In genomic region chr4:26590639-26591038, GRCh38 we compare ENCODE assay signal across 21 cellular contexts. TPM values are rescaled to one million over a fixed set of nuclear protein-coding genes. Genes with fewer than 3 reads are reported as not detected.
A peak's percentile ranks its signal among the peaks of the same experiment; 100 is the strongest.
DNase-seq lines count a peak whose midpoint lies in the region; ATAC-seq and TF ChIP-seq lines count a peak whose summit lies in the region.
"Had no signal": no experiment of that assay in that cellular context is flagged by ENCODE, and none has a peak within 500 bp of the region (broad histone marks: within the 10 kb centered on the region; RNA-seq: fewer than 3 reads in every experiment).

No MANE protein-coding gene starts in this region.

- TF ChIP-seq POLR2A in gastroesophageal sphincter (IDR thresholded peaks at IDR 0.05) (no peak), heart left ventricle (IDR thresholded peaks at IDR 0.05) (no peak)

- peaks cover 37% of the 10 kb centered on the region for H3K4me1 Mint-ChIP-seq in chondrocyte (ENCODE audit: low read depth)

- peak overlapping the region; percentile 18 for H3K4me3 Mint-ChIP-seq in chondrocyte (ENCODE audit: unreplicated experiment)
- H3K4me3 Mint-ChIP-seq: activated naive CD4-positive, alpha-beta T cell treated with anti-CD3 and anti-CD28 coated beads, Interleukin-2, amount 50 U/mL, for 24 hours; dendritic cell treated with granulocyte-macrophage colony-stimulating factor and Interleukin-4, amounts not matched to agents 40 ng/mL and 50 ng/mL, for 4 days; stimulated activated naive B cell treated with anti-CD40 and anti-IgM and Interleukin-4, amounts not matched to agents 10 μg/mL and 1 μg/mL and 100 μg/mL, for 72 hours had no signal

- no peak overlapping the region for H2BK120ac ChIP-seq in mesendoderm (ENCODE audit: low read depth, low read length)

- H4K5ac ChIP-seq in mesendoderm (ENCODE audit: low read length): no peak overlapping the region

- intact Hi-C loops in heart left ventricle (cut with DNase I): no loop called here

- H3K27me3 Mint-ChIP-seq in chondrocyte (ENCODE audit: low read depth): no peaks in the 10 kb centered on the region
- H3K27me3 Mint-ChIP-seq: activated naive CD4-positive, alpha-beta T cell treated with anti-CD3 and anti-CD28 coated beads, Interleukin-2, amount 50 U/mL, for 24 hours; CD4-positive, CD25-positive, alpha-beta regulatory T cell; dendritic cell treated with granulocyte-macrophage colony-stimulating factor and Interleukin-4, amounts not matched to agents 40 ng/mL and 50 ng/mL, for 4 days; stimulated activated naive B cell treated with anti-CD40 and anti-IgM and Interleukin-4, amounts not matched to agents 10 μg/mL and 1 μg/mL and 100 μg/mL, for 72 hours had no signal

- no peak overlapping the region for H3K4me3 ChIP-seq in mesendoderm (ENCODE audit: low read length)
- no peak overlapping the region for H3K4me3 ChIP-seq in gastroesophageal sphincter
- H3K4me3 ChIP-seq in heart left ventricle: no peak overlapping the region
- H3K4me3 ChIP-seq: gastrocnemius medialis, Peyer's patch, thoracic aorta had no signal

- H3K27ac ChIP-seq in mesendoderm (ENCODE audit: low read depth, low read length) (no peak overlapping the region), gastroesophageal sphincter (no peak overlapping the region), heart left ventricle (no peak overlapping the region)
- H3K27ac ChIP-seq: gastrocnemius medialis, neutrophil, Peyer's patch, thoracic aorta had no signal

- H3K4me1 ChIP-seq in mesendoderm (ENCODE audit: control insufficient read depth, low read depth, low read length) (no peaks in the 10 kb centered on the region), gastroesophageal sphincter (peaks cover 0 to under 1% (median 0%) of the 10 kb centered on the region in 3 donors), heart left ventricle (peaks cover 0 to under 1% (median 0%) of the 10 kb centered on the region in 12 donors)
- H3K4me1 ChIP-seq: gastrocnemius medialis, Peyer's patch had no signal

- H3K18ac ChIP-seq in mesendoderm (ENCODE audit: low read length): no peak overlapping the region

- TF ChIP-seq EP300 in gastroesophageal sphincter (IDR thresholded peaks at IDR 0.05): no peak

- peak overlapping the region; percentile 90 for H3K27ac Mint-ChIP-seq in chondrocyte (ENCODE audit: unreplicated experiment)
- H3K27ac Mint-ChIP-seq: activated naive CD4-positive, alpha-beta T cell treated with anti-CD3 and anti-CD28 coated beads, Interleukin-2, amount 50 U/mL, for 24 hours; CD4-positive, CD25-positive, alpha-beta regulatory T cell; dendritic cell treated with granulocyte-macrophage colony-stimulating factor and Interleukin-4, amounts not matched to agents 40 ng/mL and 50 ng/mL, for 4 days had no signal

- H3K9me3 ChIP-seq in gastroesophageal sphincter: no peaks in the 10 kb centered on the region
- H3K9me3 ChIP-seq in heart left ventricle: peaks cover 0 to 10% (median 0%) of the 10 kb centered on the region in 12 donors
- H3K9me3 ChIP-seq: gastrocnemius medialis, neutrophil, Peyer's patch, SK-N-SH, thoracic aorta had no signal

- H3K9ac ChIP-seq in mesendoderm (ENCODE audit: low read length): no peak overlapping the region
- H3K9ac ChIP-seq: SK-N-SH had no signal

- H3K9me3 Mint-ChIP-seq in chondrocyte (ENCODE audit: low read depth): peaks cover 9% of the 10 kb centered on the region
- H3K9me3 Mint-ChIP-seq: dendritic cell treated with granulocyte-macrophage colony-stimulating factor and Interleukin-4, amounts not matched to agents 40 ng/mL and 50 ng/mL, for 4 days had no signal

- H3K27me3 ChIP-seq in mesendoderm (ENCODE audit: insufficient read depth, low read length, poor library complexity) (no peaks in the 10 kb centered on the region), gastroesophageal sphincter (no peaks in the 10 kb centered on the region), heart left ventricle (no peaks in the 10 kb centered on the region)
- H3K27me3 ChIP-seq: gastrocnemius medialis, neutrophil, Peyer's patch had no signal

- H3K36me3 Mint-ChIP-seq in chondrocyte (ENCODE audit: low read depth): peaks cover 5% of the 10 kb centered on the region

- H3K79me2 ChIP-seq in mesendoderm (ENCODE audit: control insufficient read depth, insufficient read depth, low read length): no peaks in the 10 kb centered on the region

- no peak for ATAC-seq in gastroesophageal sphincter
- no peak for ATAC-seq in GM21717 (IDR thresholded peaks at IDR 0.05; ENCODE audit: unreplicated experiment)
- no peak for ATAC-seq in heart left ventricle
- ATAC-seq: activated CD4-positive, CD25-positive, alpha-beta regulatory T cell treated with anti-CD3 and anti-CD28 coated beads, Interleukin-2, amount 50 U/mL, for 24 hours; gastrocnemius medialis; right cardiac atrium; stimulated activated naive B cell treated with anti-CD40 and anti-IgM and Interleukin-4, amounts not matched to agents 10 μg/mL and 1 μg/mL and 100 μg/mL, for 72 hours had no signal

- H3K4me2 ChIP-seq in mesendoderm (ENCODE audit: low read length): no peak overlapping the region
- H3K4me2 ChIP-seq: SK-N-SH had no signal

- no peak overlapping the region for H4K8ac ChIP-seq in mesendoderm (ENCODE audit: low read depth, low read length)

- H2AK5ac ChIP-seq in mesendoderm (ENCODE audit: low read length): no peak overlapping the region

- DNase-seq in Daoy (ENCODE audit: low read depth) (peak; percentile 51), NCI-H226 (peak; percentile 6), chondrocyte (ENCODE audit: low spot score) (no peak), mesendoderm (peak; percentile 18), heart left ventricle (no peak), dedifferentiated amniotic fluid mesenchymal stem cell (ENCODE audit: extremely low spot score) (no peak)
- DNase-seq: activated T-cell treated with anti-CD3 and anti-CD28 coated beads, Interleukin-2, amount 50 U/mL, for 48 hours; CD4-positive, CD25-positive, alpha-beta regulatory T cell; gastrocnemius medialis; NCI-H1417 treated with DMSO at 0.1 percent for 48 hours; Peyer's patch; right cardiac atrium; SK-N-SH; stimulated activated naive B cell treated with anti-CD40 and anti-IgM and Interleukin-4, amounts not matched to agents 10 μg/mL and 1 μg/mL and 100 μg/mL, for 72 hours had no signal

- no peak overlapping the region for H3K23ac ChIP-seq in mesendoderm (ENCODE audit: low read length)

- H3K79me1 ChIP-seq in mesendoderm (ENCODE audit: low read length): no peaks in the 10 kb centered on the region

- H3K36me3 ChIP-seq in mesendoderm (ENCODE audit: control insufficient read depth, insufficient read depth, low read length) (no peaks in the 10 kb centered on the region), gastroesophageal sphincter (no peaks in the 10 kb centered on the region), heart left ventricle (no peaks in the 10 kb centered on the region)
- H3K36me3 ChIP-seq: gastrocnemius medialis, neutrophil, Peyer's patch, thoracic aorta had no signal

- no peak overlapping the region for H3K56ac ChIP-seq in mesendoderm (ENCODE audit: low read length)

- no peak for TF ChIP-seq CTCF in chondrocyte (IDR thresholded peaks at IDR 0.05)
- no peak for TF ChIP-seq CTCF in gastroesophageal sphincter (IDR thresholded peaks at IDR 0.05)
- TF ChIP-seq CTCF in heart left ventricle (IDR thresholded peaks at IDR 0.05): no peak

- WGBS in mesendoderm (ENCODE audit: extremely low coverage, insufficient coverage, low lambda C conversion rate): no CpG with 5 or more reads among the region's 2 CpGs
- 84 to 88% methylated on average over 2 of the region's 2 CpGs for WGBS in gastroesophageal sphincter (ENCODE audit: low coverage in 1 of 2), 2 donors
- whole genome bisulfite sequencing in heart left ventricle, 4 donors: 92 to 98% (median 96%) methylated on average over 2 of the region's 2 CpGs

- H3K4ac ChIP-seq in mesendoderm (ENCODE audit: low read depth, low read length): no peak overlapping the region

- H2BK15ac ChIP-seq in mesendoderm (replicated peaks; ENCODE audit: low read depth): no peak overlapping the region

- no peak overlapping the region for H2BK5ac ChIP-seq in mesendoderm (ENCODE audit: low read length)

RNA-seq across cellular contexts. Expression of gene TBC1D19, which starts 6.8 kb away (rescaled TPM):
- 22.7 and 49.4 TPM in 2 replicates for total RNA-seq in Daoy (2014; rRNA removed; shearing (Covaris generic))
- total RNA-seq in chondrocyte: 12.4 to 19.7 TPM (median 14.4 TPM) in 3 replicates
- 1.7 TPM for polyA plus RNA-seq in mesendoderm (2013, experiment 1 of 2)
- polyA plus RNA-seq in mesendoderm (2013, experiment 2 of 2): 1.8 TPM
- total RNA-seq in gastroesophageal sphincter: 10 to 100 TPM; 13.2 to 20.1 (median 15.9) TPM
- 10 to 100 TPM in 3 of 9 donors, 1 to 10 TPM in 6; 6.4 to 10.9 (median 9.2) TPM for total RNA-seq in heart left ventricle
- polyA plus RNA-seq in heart left ventricle: 1 to 10 TPM; 1.7 to 9.2 TPM

Comparison
In these comparisons a context has a peak if more than half of its experiments do, and no peak if none do; other contexts are left out.
1. DNase-seq: peak in Daoy (single experiment), NCI-H226 (single experiment) and mesendoderm (single experiment); none in chondrocyte (single experiment), heart left ventricle (0 of 5) and dedifferentiated amniotic fluid mesenchymal stem cell (single experiment).